Comparison of ENCODE assay signal across 25 cellular contexts in genomic region chr10:101867931-101868330, GRCh38.
"Had no signal": no experiment of that assay in that cellular context is flagged by ENCODE, and none has a peak within 500 bp of the region (broad histone marks: within the 10 kb centered on the region; RNA-seq: fewer than 3 reads in every experiment).

No MANE protein-coding gene starts in this region.

- H3K4me3 Mint-ChIP-seq: activated CD4-positive, alpha-beta memory T cell treated with anti-CD3 and anti-CD28 coated beads, Interleukin-2, amount 10 ng/mL, durations not matched to agents 7 days and 5 days; activated CD4-positive, alpha-beta T cell treated with anti-CD3 and anti-CD28 coated beads, Interleukin-2, amount 10 ng/mL, durations not matched to agents 24 days and 14 days; activated T-cell treated with anti-CD3 and anti-CD28 coated beads, Interleukin-2, amount 50 U/mL, for 72 hours; memory B cell had no signal

- H3K4me1 Mint-ChIP-seq: activated CD4-positive, alpha-beta T cell treated with anti-CD3 and anti-CD28 coated beads, Interleukin-2, amount 10 ng/mL, durations not matched to agents 24 days and 14 days had no signal

- H3K27ac Mint-ChIP-seq: activated CD4-positive, alpha-beta memory T cell treated with anti-CD3 and anti-CD28 coated beads, Interleukin-2, amount 10 ng/mL, durations not matched to agents 7 days and 5 days; activated CD4-positive, alpha-beta T cell treated with anti-CD3 and anti-CD28 coated beads, Interleukin-2, amount 10 ng/mL, durations not matched to agents 24 days and 14 days; activated T-cell treated with anti-CD3 and anti-CD28 coated beads, Interleukin-2, amount 50 U/mL, for 72 hours; memory B cell had no signal

- H3K27me3 Mint-ChIP-seq: activated CD4-positive, alpha-beta memory T cell treated with anti-CD3 and anti-CD28 coated beads, Interleukin-2, amount 10 ng/mL, durations not matched to agents 7 days and 5 days; activated CD4-positive, alpha-beta T cell treated with anti-CD3 and anti-CD28 coated beads, Interleukin-2, amount 10 ng/mL, durations not matched to agents 24 days and 14 days; memory B cell had no signal

- H3K9me3 Mint-ChIP-seq: activated CD4-positive, alpha-beta memory T cell treated with anti-CD3 and anti-CD28 coated beads, Interleukin-2, amount 10 ng/mL, durations not matched to agents 7 days and 5 days; activated T-cell treated with anti-CD3 and anti-CD28 coated beads, Interleukin-2, amount 50 U/mL, for 72 hours had no signal

- H3K4me3 ChIP-seq: gastroesophageal sphincter, heart left ventricle, right lobe of liver, smooth muscle cell, testis, uterus had no signal

- DNase-seq: activated CD4-positive, alpha-beta memory T cell treated with anti-CD3 and anti-CD28 coated beads, Interleukin-2, amount 10 ng/mL, durations not matched to agents 7 days and 5 days; activated CD4-positive, alpha-beta T cell treated with anti-CD3 and anti-CD28 coated beads, Interleukin-2, amount 10 ng/mL, durations not matched to agents 24 days and 14 days; activated effector memory CD4-positive, alpha-beta T cell treated with anti-CD3 and anti-CD28 coated beads, Interleukin-2, amount 50 U/mL, for 16 hours; activated naive CD4-positive, alpha-beta T cell treated with anti-CD3 and anti-CD28 coated beads, Interleukin-2, amount 50 U/mL, for 16 hours; activated T-cell treated with anti-CD3 and anti-CD28 coated beads, Interleukin-2, amount 50 U/mL, for 72 hours; aorta; brain microvascular endothelial cell; caudate nucleus; dermis blood vessel endothelial cell; effector CD8-positive, alpha-beta T cell; heart left ventricle; islet precursor cell; left colon; nucleus accumbens; right lobe of liver; stimulated activated CD4-positive, alpha-beta T cell treated with anti-CD3 and anti-CD28 coated beads, Interleukin-15, amount 100 ng/mL, for 24 hours; stimulated activated naive CD4-positive, alpha-beta T cell; T-helper 2 cell; testis; uterus had no signal

- ATAC-seq: activated CD4-positive, CD25-positive, alpha-beta regulatory T cell treated with anti-CD3 and anti-CD28 coated beads, Interleukin-2, amount 50 U/mL, for 24 hours; activated T-cell treated with anti-CD3 and anti-CD28 coated beads, Interleukin-2, amount 50 U/mL, for 72 hours; esophagus mucosa; gastroesophageal sphincter; heart left ventricle; left colon; right lobe of liver had no signal
